Comparison of ENCODE assay signal across 8 cellular contexts in the genomic region with DNA sequence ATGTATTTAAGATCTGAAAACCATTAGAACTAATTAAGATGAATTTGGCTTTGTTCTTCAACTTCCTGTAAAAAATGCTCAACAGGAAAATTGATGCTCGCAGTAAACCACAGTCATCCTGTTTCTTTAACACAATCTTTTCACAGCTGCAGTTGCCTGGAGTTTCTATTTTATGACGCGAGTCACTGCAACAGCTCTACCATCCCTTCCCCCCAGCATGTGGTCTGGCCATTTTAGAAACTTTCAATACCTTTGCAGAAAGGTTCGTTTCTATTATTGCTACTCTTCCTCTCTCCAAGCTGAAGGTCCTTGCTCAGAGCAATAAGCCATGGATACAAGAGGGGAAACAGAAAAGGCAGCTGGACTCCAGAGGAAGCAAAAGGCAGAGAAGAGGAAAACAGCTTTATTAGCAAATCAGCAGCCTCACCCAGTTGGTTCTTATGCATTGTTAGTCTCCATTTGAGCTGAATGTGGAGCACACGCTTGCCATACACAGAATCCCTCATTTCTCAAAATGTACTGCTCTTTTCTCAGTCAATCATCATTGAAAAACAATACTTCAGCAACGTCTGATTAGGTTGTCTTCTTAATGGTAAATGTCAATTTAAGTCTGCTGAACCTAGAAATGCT.
A peak's percentile ranks its signal among the peaks of the same experiment; 100 is the strongest.
DNase-seq lines count a peak whose midpoint lies in the region; ATAC-seq, FAIRE-seq and TF ChIP-seq lines count a peak whose summit lies in the region.

No MANE protein-coding gene starts in this region.

- H3K79me2 ChIP-seq in parathyroid adenoma: peaks cover 30% of the 10 kb centered on the region

- H3K27me3 ChIP-seq in parathyroid adenoma (ENCODE audit: control insufficient read depth, insufficient read depth, low read length): no peaks in the 10 kb centered on the region

- ATAC-seq in HG02623 (IDR thresholded peaks at IDR 0.05; ENCODE audit: unreplicated experiment): peak; percentile 69

- TF ChIP-seq CTCF in parathyroid adenoma (IDR thresholded peaks at IDR 0.05): no peak

- no peaks in the 10 kb centered on the region for H3K36me3 ChIP-seq in parathyroid adenoma (ENCODE audit: control insufficient read depth, insufficient read depth, low read length)

- peak; percentile 98 for FAIRE-seq in GM18507 (lab: Jason Lieb, UNC)

- H3K27ac ChIP-seq in parathyroid adenoma: peak overlapping the region; percentile 31

- peaks cover 9% of the 10 kb centered on the region for H3K4me1 ChIP-seq in parathyroid adenoma

- H3K9me3 ChIP-seq in parathyroid adenoma (ENCODE audit: control insufficient read depth, low read length): no peaks in the 10 kb centered on the region

- no peak overlapping the region for H3K4me3 ChIP-seq in parathyroid adenoma (ENCODE audit: low read depth, low read length)

- H3K9ac ChIP-seq in parathyroid adenoma: no peak overlapping the region

- no peak overlapping the region for H2AFZ ChIP-seq in parathyroid adenoma

- DNase-seq in GM18507 (ENCODE audit: extremely low spot score, insufficient read length, low read depth): no peak
- peak; percentile 50 for DNase-seq in NCI-H146 treated with DMSO at 0.1 percent for 48 hours (lab: John Stamatoyannopoulos, UW; ENCODE audit: unreplicated experiment)
- peak; percentile 60 for DNase-seq in activated CD8-positive, alpha-beta memory T cell treated with anti-CD3 and anti-CD28 coated beads, Interleukin-2, amount 50 U/mL, for 4 hours
- DNase-seq in fibroblast of peridontal ligament (ENCODE audit: extremely low read depth): peak; percentile 90
- DNase-seq in NCI-H1417 treated with DMSO at 0.1 percent for 48 hours (lab: John Stamatoyannopoulos, UW): no peak
- DNase-seq in islet precursor cell: no peak

- H3K4me2 ChIP-seq in parathyroid adenoma (ENCODE audit: low read length): peak overlapping the region; percentile 12

Comparison
In these comparisons a context has a peak if more than half of its experiments do, and no peak if none do; other contexts are left out.
1. DNase-seq: peak in NCI-H146 treated with DMSO at 0.1 percent for 48 hours (single experiment), activated CD8-positive, alpha-beta memory T cell treated with anti-CD3 and anti-CD28 coated beads, Interleukin-2, amount 50 U/mL, for 4 hours (single experiment) and fibroblast of peridontal ligament (single experiment); none in GM18507 (single experiment), NCI-H1417 treated with DMSO at 0.1 percent for 48 hours (single experiment) and islet precursor cell (single experiment).